ENCODE assay signal across 31 cellular contexts in genomic region chr10:53765311-53765710, GRCh38.
A peak's percentile ranks its signal among the peaks of the same experiment; 100 is the strongest.
DNase-seq lines count a peak whose midpoint lies in the region; ATAC-seq, FAIRE-seq and TF ChIP-seq lines count a peak whose summit lies in the region.
"Had no signal": no experiment of that assay in that cellular context is flagged by ENCODE, and none has a peak within 500 bp of the region (broad histone marks: within the 10 kb centered on the region; RNA-seq: fewer than 3 reads in every experiment).

No MANE protein-coding gene starts in this region.

- no peak overlapping the region for H3K4me3 Mint-ChIP-seq in HFFc6
- H3K4me3 Mint-ChIP-seq: activated CD4-positive, alpha-beta memory T cell treated with anti-CD3 and anti-CD28 coated beads for 36 hours; activated naive CD4-positive, alpha-beta T cell treated with anti-CD3 and anti-CD28 coated beads for 36 hours; activated T-helper 1 cell treated with anti-CD3 and anti-CD28 coated beads, Interleukin-12 subunit alpha, Interleukin-12 subunit beta, Interleukin-2, Interleukin-4 antibody, amounts not matched to agents 30 ng/mL and 10 ng/mL and 1 ng/mL, durations not matched to agents 14 hours and 24 hours and 36 hours had no signal

- POLR2A ChIA-PET in HepG2 (lab: Yijun Ruan, JAX): no interaction called here

- no peaks in the 10 kb centered on the region for H3K4me1 Mint-ChIP-seq in HFFc6 (ENCODE audit: low read depth)

- no peaks in the 10 kb centered on the region for H3K9me3 ChIP-seq in HepG2 (ENCODE audit: low read length)
- H3K9me3 ChIP-seq: adrenal gland, esophagus squamous epithelium, gastroesophageal sphincter, MG63, neutrophil, sigmoid colon, testis had no signal

- H3K36me3 ChIP-seq in bronchial epithelial cell (ENCODE audit: control insufficient read depth, insufficient read depth, low read length) (no peaks in the 10 kb centered on the region), HepG2 (replicated peaks in 1 of 2; ENCODE audit: control insufficient read depth in 1 of 2, insufficient read depth in 2 of 2, low read length in 2 of 2) (no peaks in the 10 kb centered on the region)
- H3K36me3 ChIP-seq: adrenal gland, esophagus squamous epithelium, gastroesophageal sphincter, MG63, neutrophil, sigmoid colon had no signal

- TF ChIP-seq RAD21 in HepG2 (CRISPR knock-in tag; IDR thresholded peaks at IDR 0.05): no peak

- H3K27ac Mint-ChIP-seq in HFFc6: no peak overlapping the region
- H3K27ac Mint-ChIP-seq: activated CD4-positive, alpha-beta memory T cell treated with anti-CD3 and anti-CD28 coated beads for 36 hours; activated naive CD4-positive, alpha-beta T cell treated with anti-CD3 and anti-CD28 coated beads for 36 hours; activated T-helper 1 cell treated with anti-CD3 and anti-CD28 coated beads, Interleukin-12 subunit alpha, Interleukin-12 subunit beta, Interleukin-2, Interleukin-4 antibody, amounts not matched to agents 30 ng/mL and 10 ng/mL and 1 ng/mL, durations not matched to agents 14 hours and 24 hours and 36 hours; progenitor cell of endocrine pancreas had no signal

- no peak for TF ChIP-seq POLR2A in HepG2 (IDR thresholded peaks at IDR 0.05; ENCODE audit: insufficient read depth in 1 of 2, low read depth in 2 of 2, low read length in 2 of 2)

- peak; percentile 16 for DNase-seq in HT-29 (ENCODE audit: low spot score)
- DNase-seq in RPMI7951 (ENCODE audit: low read depth): peak; percentile 2
- peak; percentile 20 for DNase-seq in bronchial epithelial cell (ENCODE audit: low read depth)
- peak; percentile 42 for DNase-seq in renal cortical epithelial cell (ENCODE audit: low read depth)
- DNase-seq in HFFc6: no peak
- no peak for DNase-seq in amniotic stem cell (lab: John Stamatoyannopoulos, UW)
- no peak for DNase-seq in HepG2 (ENCODE audit: low spot score)
- DNase-seq: activated CD4-positive, alpha-beta memory T cell treated with anti-CD3 and anti-CD28 coated beads for 36 hours; activated CD8-positive, alpha-beta memory T cell treated with anti-CD3 and anti-CD28 coated beads, Interleukin-2, amount 50 U/mL, for 4 hours; activated naive CD4-positive, alpha-beta T cell treated with anti-CD3 and anti-CD28 coated beads for 36 hours; adrenal gland; caudate nucleus; esophagus squamous epithelium; hippocampal formation; mesendoderm; MG63; NCI-H1436; NCI-H446; NCI-H774; sigmoid colon; stimulated activated CD4-positive, alpha-beta T cell treated with anti-CD3 and anti-CD28 coated beads, Interleukin-15, amount 100 ng/mL, for 24 hours; stimulated activated naive CD4-positive, alpha-beta T cell treated with Interleukin-2 at 50 U/mL for 16 hours; testis had no signal

- H3K27me3 ChIP-seq in bronchial epithelial cell (ENCODE audit: control insufficient read depth, insufficient read depth, low read length): no peaks in the 10 kb centered on the region
- no peaks in the 10 kb centered on the region for H3K27me3 ChIP-seq in HepG2 (ENCODE audit: control insufficient read depth in 1 of 2, insufficient read depth in 2 of 2, low read length in 2 of 2)
- H3K27me3 ChIP-seq: adrenal gland, esophagus squamous epithelium, gastroesophageal sphincter, MG63, neutrophil, sigmoid colon, testis had no signal

- no peaks in the 10 kb centered on the region for H3K36me3 Mint-ChIP-seq in HFFc6 (ENCODE audit: low read depth)
- H3K36me3 Mint-ChIP-seq: activated CD4-positive, alpha-beta memory T cell treated with anti-CD3 and anti-CD28 coated beads for 36 hours had no signal

- H2AFZ ChIP-seq in HepG2 (ENCODE audit: low read length): no peak overlapping the region

- H3K9ac ChIP-seq in HepG2 (ENCODE audit: insufficient read depth, low read depth, low read length): no peak overlapping the region

- 0% methylated on average over 1 of the region's 1 CpG for WGBS in HepG2 (ENCODE audit: low lambda C conversion rate)

- no peaks in the 10 kb centered on the region for H3K27me3 Mint-ChIP-seq in HFFc6 (ENCODE audit: insufficient read depth)
- H3K27me3 Mint-ChIP-seq: activated CD4-positive, alpha-beta memory T cell treated with anti-CD3 and anti-CD28 coated beads for 36 hours; progenitor cell of endocrine pancreas had no signal

- H3K4me3 ChIP-seq in bronchial epithelial cell (ENCODE audit: low read depth, low read length) (no peak overlapping the region), HepG2 (replicated peaks in 1 of 3; ENCODE audit: insufficient read depth in 1 of 3, low read depth in 2 of 3, low read length in 3 of 3) (no peak overlapping the region)
- H3K4me3 ChIP-seq: adrenal gland, esophagus squamous epithelium, gastroesophageal sphincter, MG63, sigmoid colon, testis had no signal

- intact Hi-C loops in HepG2 (cut with micrococcal nuclease; ENCODE audit: unreplicated experiment): no loop called here

- peaks cover 26% of the 10 kb centered on the region for H3K9me3 Mint-ChIP-seq in HFFc6

- no peaks in the 10 kb centered on the region for H3K79me2 ChIP-seq in HepG2 (ENCODE audit: insufficient read depth, low read length)

- H3K4me1 ChIP-seq in HepG2 (ENCODE audit: insufficient read depth, low read length): no peaks in the 10 kb centered on the region
- H3K4me1 ChIP-seq: adrenal gland, esophagus squamous epithelium, gastroesophageal sphincter, sigmoid colon, testis had no signal

- no peak overlapping the region for H3K27ac ChIP-seq in HepG2 (ENCODE audit: extremely low read length, insufficient read depth, low read length)
- H3K27ac ChIP-seq: adrenal gland, esophagus squamous epithelium, gastroesophageal sphincter, neutrophil, sigmoid colon, testis had no signal

- ATAC-seq in HepG2: no peak
- ATAC-seq: activated CD4-positive, CD25-positive, alpha-beta regulatory T cell treated with anti-CD3 and anti-CD28 coated beads, Interleukin-2, amount 50 U/mL, for 24 hours; gastroesophageal sphincter; left lobe of liver had no signal

- H3K4me2 ChIP-seq in HepG2 (ENCODE audit: low read depth, low read length): no peak overlapping the region

- H4K20me1 ChIP-seq in HepG2 (ENCODE audit: insufficient read depth, low read length): no peaks in the 10 kb centered on the region

- BruUV-seq in HepG2 (replicated peaks; lab: Mats Ljungman, UMichigan): no TSS peak

- in situ Hi-C loops in HepG2 (cut with HindIII; ENCODE audit: extremely low pct_ligation_motif_present, low pct_unique_long_range_greater_than_20kb): no loop called here

- TF ChIP-seq EP300 in HepG2 (IDR thresholded peaks at IDR 0.05; ENCODE audit: low read depth in 2 of 2, low read length in 2 of 2) (no peak), HepG2 (CRISPR knock-in tag; IDR thresholded peaks at IDR 0.05; ENCODE audit: borderline replicate concordance) (no peak)

- FAIRE-seq in bronchial epithelial cell (lab: Jason Lieb, UNC): no peak
- no peak for FAIRE-seq in HepG2 (lab: Jason Lieb, UNC)
- FAIRE-seq: D721Med, GM12892 had no signal

- no peak for TF ChIP-seq CTCF in bronchial epithelial cell (IDR thresholded peaks at IDR 0.05; ENCODE audit: insufficient read depth, low read length, severe bottlenecking)
- TF ChIP-seq CTCF in HFFc6 (IDR thresholded peaks at IDR 0.05): no peak
- no peak for TF ChIP-seq CTCF in HepG2 (CRISPR knock-in tag; IDR thresholded peaks at IDR 0.05)

- CTCF ChIA-PET in HepG2 (lab: Yijun Ruan, JAX; ENCODE audit: low intra/inter-chr PET ratio, low total read pairs): no interaction called here

TF ChIP-seq in HepG2, 621 proteins besides CTCF, POLR2A, EP300 and RAD21:
- no peak for TF ChIP-seq SIX1 (CRISPR knock-in tag; IDR thresholded peaks at IDR 0.05; ENCODE audit: borderline replicate concordance)
- TF ChIP-seq SIX4 (CRISPR knock-in tag; IDR thresholded peaks at IDR 0.05): no peak
- TF ChIP-seq KDM6A (CRISPR knock-in tag; IDR thresholded peaks at IDR 0.05; ENCODE audit: low read depth): no peak
- TF ChIP-seq HMG20B (CRISPR knock-in tag; conservative IDR thresholded peaks at IDR 0.05): no peak
- no peak for TF ChIP-seq SRF (IDR thresholded peaks at IDR 0.05; ENCODE audit: low read depth, low read length)
- TF ChIP-seq MXD4 (CRISPR knock-in tag; IDR thresholded peaks at IDR 0.05): no peak
- TF ChIP-seq FOXC1 (CRISPR knock-in tag; IDR thresholded peaks at IDR 0.05; ENCODE audit: borderline replicate concordance): no peak
- no peak for TF ChIP-seq CCDC6 (CRISPR knock-in tag; IDR thresholded peaks at IDR 0.05)
- no peak for TF ChIP-seq ZNF777 (CRISPR knock-in tag; IDR thresholded peaks at IDR 0.05)
- TF ChIP-seq ZBTB39 (CRISPR knock-in tag; IDR thresholded peaks at IDR 0.05): no peak
- no peak for TF ChIP-seq ZNF660 (CRISPR knock-in tag; IDR thresholded peaks at IDR 0.05; ENCODE audit: borderline replicate concordance, low read depth)
- TF ChIP-seq ZZZ3 (CRISPR knock-in tag; IDR thresholded peaks at IDR 0.05; ENCODE audit: borderline replicate concordance): no peak
- TF ChIP-seq MED13 (CRISPR knock-in tag; IDR thresholded peaks at IDR 0.05): no peak
- TF ChIP-seq, protein P1, sequence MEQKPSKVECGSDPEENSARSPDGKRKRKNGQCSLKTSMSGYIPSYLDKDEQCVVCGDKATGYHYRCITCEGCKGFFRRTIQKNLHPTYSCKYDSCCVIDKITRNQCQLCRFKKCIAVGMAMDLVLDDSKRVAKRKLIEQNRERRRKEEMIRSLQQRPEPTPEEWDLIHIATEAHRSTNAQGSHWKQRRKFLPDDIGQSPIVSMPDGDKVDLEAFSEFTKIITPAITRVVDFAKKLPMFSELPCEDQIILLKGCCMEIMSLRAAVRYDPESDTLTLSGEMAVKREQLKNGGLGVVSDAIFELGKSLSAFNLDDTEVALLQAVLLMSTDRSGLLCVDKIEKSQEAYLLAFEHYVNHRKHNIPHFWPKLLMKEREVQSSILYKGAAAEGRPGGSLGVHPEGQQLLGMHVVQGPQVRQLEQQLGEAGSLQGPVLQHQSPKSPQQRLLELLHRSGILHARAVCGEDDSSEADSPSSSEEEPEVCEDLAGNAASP (CRISPR knock-in tag; IDR thresholded peaks at IDR 0.05; ENCODE audit: borderline replicate concordance): no peak
- no peak for TF ChIP-seq TP53 (CRISPR knock-in tag; conservative IDR thresholded peaks at IDR 0.05)

Comparison
In these comparisons a context has a peak if more than half of its experiments do, and no peak if none do; other contexts are left out.
1. DNase-seq: peak in HT-29 (single experiment), RPMI7951 (single experiment), bronchial epithelial cell (single experiment) and renal cortical epithelial cell (single experiment); none in HFFc6 (single experiment), amniotic stem cell (single experiment) and HepG2 (single experiment).